Comparison of ENCODE assay signal across 1 cellular context in genomic region chr17:17445296-17445924, GRCh38.
TF ChIP-seq lines count a peak whose summit lies in the region.

No MANE protein-coding gene starts in this region.

TF ChIP-seq in HepG2, 621 proteins besides CTCF, POLR2A, EP300 and RAD21 (continued from another document and continues in another):
- TF ChIP-seq, protein P1, sequence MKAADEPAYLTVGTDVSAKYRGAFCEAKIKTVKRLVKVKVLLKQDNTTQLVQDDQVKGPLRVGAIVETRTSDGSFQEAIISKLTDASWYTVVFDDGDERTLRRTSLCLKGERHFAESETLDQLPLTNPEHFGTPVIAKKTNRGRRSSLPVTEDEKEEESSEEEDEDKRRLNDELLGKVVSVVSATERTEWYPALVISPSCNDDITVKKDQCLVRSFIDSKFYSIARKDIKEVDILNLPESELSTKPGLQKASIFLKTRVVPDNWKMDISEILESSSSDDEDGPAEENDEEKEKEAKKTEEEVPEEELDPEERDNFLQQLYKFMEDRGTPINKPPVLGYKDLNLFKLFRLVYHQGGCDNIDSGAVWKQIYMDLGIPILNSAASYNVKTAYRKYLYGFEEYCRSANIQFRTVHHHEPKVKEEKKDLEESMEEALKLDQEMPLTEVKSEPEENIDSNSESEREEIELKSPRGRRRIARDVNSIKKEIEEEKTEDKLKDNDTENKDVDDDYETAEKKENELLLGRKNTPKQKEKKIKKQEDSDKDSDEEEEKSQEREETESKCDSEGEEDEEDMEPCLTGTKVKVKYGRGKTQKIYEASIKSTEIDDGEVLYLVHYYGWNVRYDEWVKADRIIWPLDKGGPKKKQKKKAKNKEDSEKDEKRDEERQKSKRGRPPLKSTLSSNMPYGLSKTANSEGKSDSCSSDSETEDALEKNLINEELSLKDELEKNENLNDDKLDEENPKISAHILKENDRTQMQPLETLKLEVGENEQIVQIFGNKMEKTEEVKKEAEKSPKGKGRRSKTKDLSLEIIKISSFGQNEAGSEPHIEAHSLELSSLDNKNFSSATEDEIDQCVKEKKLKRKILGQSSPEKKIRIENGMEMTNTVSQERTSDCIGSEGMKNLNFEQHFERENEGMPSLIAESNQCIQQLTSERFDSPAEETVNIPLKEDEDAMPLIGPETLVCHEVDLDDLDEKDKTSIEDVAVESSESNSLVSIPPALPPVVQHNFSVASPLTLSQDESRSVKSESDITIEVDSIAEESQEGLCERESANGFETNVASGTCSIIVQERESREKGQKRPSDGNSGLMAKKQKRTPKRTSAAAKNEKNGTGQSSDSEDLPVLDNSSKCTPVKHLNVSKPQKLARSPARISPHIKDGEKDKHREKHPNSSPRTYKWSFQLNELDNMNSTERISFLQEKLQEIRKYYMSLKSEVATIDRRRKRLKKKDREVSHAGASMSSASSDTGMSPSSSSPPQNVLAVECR (CRISPR knock-in tag; IDR thresholded peaks at IDR 0.05; ENCODE audit: borderline replicate concordance), result no peak
- TF ChIP-seq ZNF879 (CRISPR knock-in tag; IDR thresholded peaks at IDR 0.05), result no peak
- no peak for TF ChIP-seq ZNF816 (CRISPR knock-in tag; IDR thresholded peaks at IDR 0.05; ENCODE audit: borderline replicate concordance)
- TF ChIP-seq KAT7 (CRISPR knock-in tag; IDR thresholded peaks at IDR 0.05; ENCODE audit: borderline replicate concordance), result no peak
- no peak for TF ChIP-seq ZNF414 (CRISPR knock-in tag; IDR thresholded peaks at IDR 0.05)
- TF ChIP-seq ZNF44 (CRISPR knock-in tag; IDR thresholded peaks at IDR 0.05), result no peak
- no peak for TF ChIP-seq ZNF709 (CRISPR knock-in tag; IDR thresholded peaks at IDR 0.05)
- no peak for TF ChIP-seq GABPA (IDR thresholded peaks at IDR 0.05; ENCODE audit: low read depth, low read length)
- TF ChIP-seq GABPA (CRISPR knock-in tag; IDR thresholded peaks at IDR 0.05; ENCODE audit: low read depth), result no peak
- no peak for TF ChIP-seq ZNF431 (CRISPR knock-in tag; IDR thresholded peaks at IDR 0.05; ENCODE audit: borderline replicate concordance, low read depth)
- TF ChIP-seq, protein P2, sequence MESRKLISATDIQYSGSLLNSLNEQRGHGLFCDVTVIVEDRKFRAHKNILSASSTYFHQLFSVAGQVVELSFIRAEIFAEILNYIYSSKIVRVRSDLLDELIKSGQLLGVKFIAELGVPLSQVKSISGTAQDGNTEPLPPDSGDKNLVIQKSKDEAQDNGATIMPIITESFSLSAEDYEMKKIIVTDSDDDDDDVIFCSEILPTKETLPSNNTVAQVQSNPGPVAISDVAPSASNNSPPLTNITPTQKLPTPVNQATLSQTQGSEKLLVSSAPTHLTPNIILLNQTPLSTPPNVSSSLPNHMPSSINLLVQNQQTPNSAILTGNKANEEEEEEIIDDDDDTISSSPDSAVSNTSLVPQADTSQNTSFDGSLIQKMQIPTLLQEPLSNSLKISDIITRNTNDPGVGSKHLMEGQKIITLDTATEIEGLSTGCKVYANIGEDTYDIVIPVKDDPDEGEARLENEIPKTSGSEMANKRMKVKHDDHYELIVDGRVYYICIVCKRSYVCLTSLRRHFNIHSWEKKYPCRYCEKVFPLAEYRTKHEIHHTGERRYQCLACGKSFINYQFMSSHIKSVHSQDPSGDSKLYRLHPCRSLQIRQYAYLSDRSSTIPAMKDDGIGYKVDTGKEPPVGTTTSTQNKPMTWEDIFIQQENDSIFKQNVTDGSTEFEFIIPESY (CRISPR knock-in tag; IDR thresholded peaks at IDR 0.05), result no peak
- no peak for TF ChIP-seq RFXAP (CRISPR knock-in tag; IDR thresholded peaks at IDR 0.05; ENCODE audit: borderline replicate concordance)
- TF ChIP-seq, protein P3, sequence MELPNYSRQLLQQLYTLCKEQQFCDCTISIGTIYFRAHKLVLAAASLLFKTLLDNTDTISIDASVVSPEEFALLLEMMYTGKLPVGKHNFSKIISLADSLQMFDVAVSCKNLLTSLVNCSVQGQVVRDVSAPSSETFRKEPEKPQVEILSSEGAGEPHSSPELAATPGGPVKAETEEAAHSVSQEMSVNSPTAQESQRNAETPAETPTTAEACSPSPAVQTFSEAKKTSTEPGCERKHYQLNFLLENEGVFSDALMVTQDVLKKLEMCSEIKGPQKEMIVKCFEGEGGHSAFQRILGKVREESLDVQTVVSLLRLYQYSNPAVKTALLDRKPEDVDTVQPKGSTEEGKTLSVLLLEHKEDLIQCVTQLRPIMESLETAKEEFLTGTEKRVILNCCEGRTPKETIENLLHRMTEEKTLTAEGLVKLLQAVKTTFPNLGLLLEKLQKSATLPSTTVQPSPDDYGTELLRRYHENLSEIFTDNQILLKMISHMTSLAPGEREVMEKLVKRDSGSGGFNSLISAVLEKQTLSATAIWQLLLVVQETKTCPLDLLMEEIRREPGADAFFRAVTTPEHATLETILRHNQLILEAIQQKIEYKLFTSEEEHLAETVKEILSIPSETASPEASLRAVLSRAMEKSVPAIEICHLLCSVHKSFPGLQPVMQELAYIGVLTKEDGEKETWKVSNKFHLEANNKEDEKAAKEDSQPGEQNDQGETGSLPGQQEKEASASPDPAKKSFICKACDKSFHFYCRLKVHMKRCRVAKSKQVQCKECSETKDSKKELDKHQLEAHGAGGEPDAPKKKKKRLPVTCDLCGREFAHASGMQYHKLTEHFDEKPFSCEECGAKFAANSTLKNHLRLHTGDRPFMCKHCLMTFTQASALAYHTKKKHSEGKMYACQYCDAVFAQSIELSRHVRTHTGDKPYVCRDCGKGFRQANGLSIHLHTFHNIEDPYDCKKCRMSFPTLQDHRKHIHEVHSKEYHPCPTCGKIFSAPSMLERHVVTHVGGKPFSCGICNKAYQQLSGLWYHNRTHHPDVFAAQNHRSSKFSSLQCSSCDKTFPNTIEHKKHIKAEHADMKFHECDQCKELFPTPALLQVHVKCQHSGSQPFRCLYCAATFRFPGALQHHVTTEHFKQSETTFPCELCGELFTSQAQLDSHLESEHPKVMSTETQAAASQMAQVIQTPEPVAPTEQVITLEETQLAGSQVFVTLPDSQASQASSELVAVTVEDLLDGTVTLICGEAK (IDR thresholded peaks at IDR 0.05), result no peak
- TF ChIP-seq, protein P3 (CRISPR knock-in tag; IDR thresholded peaks at IDR 0.05), result no peak
- TF ChIP-seq, protein P4, sequence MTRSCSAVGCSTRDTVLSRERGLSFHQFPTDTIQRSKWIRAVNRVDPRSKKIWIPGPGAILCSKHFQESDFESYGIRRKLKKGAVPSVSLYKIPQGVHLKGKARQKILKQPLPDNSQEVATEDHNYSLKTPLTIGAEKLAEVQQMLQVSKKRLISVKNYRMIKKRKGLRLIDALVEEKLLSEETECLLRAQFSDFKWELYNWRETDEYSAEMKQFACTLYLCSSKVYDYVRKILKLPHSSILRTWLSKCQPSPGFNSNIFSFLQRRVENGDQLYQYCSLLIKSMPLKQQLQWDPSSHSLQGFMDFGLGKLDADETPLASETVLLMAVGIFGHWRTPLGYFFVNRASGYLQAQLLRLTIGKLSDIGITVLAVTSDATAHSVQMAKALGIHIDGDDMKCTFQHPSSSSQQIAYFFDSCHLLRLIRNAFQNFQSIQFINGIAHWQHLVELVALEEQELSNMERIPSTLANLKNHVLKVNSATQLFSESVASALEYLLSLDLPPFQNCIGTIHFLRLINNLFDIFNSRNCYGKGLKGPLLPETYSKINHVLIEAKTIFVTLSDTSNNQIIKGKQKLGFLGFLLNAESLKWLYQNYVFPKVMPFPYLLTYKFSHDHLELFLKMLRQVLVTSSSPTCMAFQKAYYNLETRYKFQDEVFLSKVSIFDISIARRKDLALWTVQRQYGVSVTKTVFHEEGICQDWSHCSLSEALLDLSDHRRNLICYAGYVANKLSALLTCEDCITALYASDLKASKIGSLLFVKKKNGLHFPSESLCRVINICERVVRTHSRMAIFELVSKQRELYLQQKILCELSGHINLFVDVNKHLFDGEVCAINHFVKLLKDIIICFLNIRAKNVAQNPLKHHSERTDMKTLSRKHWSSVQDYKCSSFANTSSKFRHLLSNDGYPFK (CRISPR knock-in tag; IDR thresholded peaks at IDR 0.05; ENCODE audit: borderline replicate concordance), result no peak; the same call in 1 of the 2 replicates
- no peak for TF ChIP-seq ZNF7 (CRISPR knock-in tag; IDR thresholded peaks at IDR 0.05)
- no peak for TF ChIP-seq GABPB1 (CRISPR knock-in tag; IDR thresholded peaks at IDR 0.05)
- TF ChIP-seq, protein P5, sequence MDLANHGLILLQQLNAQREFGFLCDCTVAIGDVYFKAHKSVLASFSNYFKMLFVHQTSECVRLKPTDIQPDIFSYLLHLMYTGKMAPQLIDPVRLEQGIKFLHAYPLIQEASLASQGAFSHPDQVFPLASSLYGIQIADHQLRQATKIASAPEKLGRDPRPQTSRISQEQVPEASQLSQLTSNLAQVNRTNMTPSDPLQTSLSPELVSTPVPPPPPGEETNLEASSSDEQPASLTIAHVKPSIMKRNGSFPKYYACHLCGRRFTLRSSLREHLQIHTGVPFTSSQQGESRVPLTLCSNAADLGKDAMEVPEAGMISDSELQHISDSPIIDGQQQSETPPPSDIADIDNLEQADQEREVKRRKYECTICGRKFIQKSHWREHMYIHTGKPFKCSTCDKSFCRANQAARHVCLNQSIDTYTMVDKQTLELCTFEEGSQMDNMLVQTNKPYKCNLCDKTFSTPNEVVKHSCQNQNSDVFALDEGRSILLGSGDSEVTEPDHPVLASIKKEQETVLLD (CRISPR knock-in tag; IDR thresholded peaks at IDR 0.05; ENCODE audit: low read depth), result no peak
- TF ChIP-seq ZNF280B (CRISPR knock-in tag; IDR thresholded peaks at IDR 0.05; ENCODE audit: borderline replicate concordance), result no peak; the same call in 1 of the 2 replicates
- TF ChIP-seq HNF4A (CRISPR knock-in tag; IDR thresholded peaks at IDR 0.05), result no peak
